In genomic region chr15:67050522-67051087, GRCh38 we compare ENCODE assay signal across 10 cellular contexts. TPM values are rescaled to one million over a fixed set of nuclear protein-coding genes. Genes with fewer than 3 reads are reported as not detected.
A peak's percentile ranks its signal among the peaks of the same experiment; 100 is the strongest.
DNase-seq lines count a peak whose midpoint lies in the region; ATAC-seq and TF ChIP-seq lines count a peak whose summit lies in the region.
"Had no signal": no experiment of that assay in that cellular context is flagged by ENCODE, and none has a peak within 500 bp of the region (broad histone marks: within the 10 kb centered on the region; RNA-seq: fewer than 3 reads in every experiment).

No MANE protein-coding gene starts in this region.

- no peak for TF ChIP-seq POLR2A in gastroesophageal sphincter (IDR thresholded peaks at IDR 0.05)

- no TSS peak for BruUV-seq in PC-9 (replicated peaks; lab: Mats Ljungman, UMichigan)

- H3K9me3 ChIP-seq in DOHH2 (ENCODE audit: control insufficient read depth, insufficient read depth, low read length) (no peaks in the 10 kb centered on the region), PC-9 (ENCODE audit: insufficient read depth, low read depth) (no peaks in the 10 kb centered on the region), gastroesophageal sphincter (no peaks in the 10 kb centered on the region)

- H3K27me3 Mint-ChIP-seq in nephron progenitor cell (ENCODE audit: low read depth, poor library complexity): peaks cover 6% of the 10 kb centered on the region

- H4K20me1 ChIP-seq in DOHH2 (ENCODE audit: control insufficient read depth, insufficient read depth, low read depth, low read length) (no peaks in the 10 kb centered on the region), PC-9 (ENCODE audit: insufficient read depth) (no peaks in the 10 kb centered on the region)

- H3K27ac ChIP-seq in DOHH2 (ENCODE audit: low read depth, low read length) (no peak overlapping the region), PC-9 (peak overlapping the region; percentile 98), gastroesophageal sphincter (peak overlapping the region in 3 of 4 donors; percentile 37 to 76 (median 61))

- H3K4me3 ChIP-seq in DOHH2 (ENCODE audit: low read length): peak overlapping the region; percentile 19; the same call in 1 of the 2 replicates
- no peak overlapping the region for H3K4me3 ChIP-seq in PC-9
- no peak overlapping the region for H3K4me3 ChIP-seq in gastroesophageal sphincter

- no peak for TF ChIP-seq EP300 in gastroesophageal sphincter (IDR thresholded peaks at IDR 0.05)

- no peaks in the 10 kb centered on the region for H3K9me3 Mint-ChIP-seq in stimulated activated effector memory CD8-positive, alpha-beta T cell treated with anti-CD3 and anti-CD28 coated beads, Interleukin-12 subunit alpha, Interleukin-12 subunit beta, amount 100 ng/mL, for 72 hours
- no peaks in the 10 kb centered on the region for H3K9me3 Mint-ChIP-seq in nephron progenitor cell

- DNase-seq in PC-9 (no peak), nephron progenitor cell (no peak), LoVo (ENCODE audit: low spot score) (no peak), NCI-H446 (lab: John Stamatoyannopoulos, UW) (no peak)
- DNase-seq in stimulated activated effector memory CD8-positive, alpha-beta T cell treated with anti-CD3 and anti-CD28 coated beads, Interleukin-12 subunit alpha, Interleukin-12 subunit beta, amount 100 ng/mL, for 72 hours (ENCODE audit: low spot score in 2 of 2): no peak
- DNase-seq in stimulated activated CD4-positive, alpha-beta T cell treated with anti-CD3 and anti-CD28 coated beads, Interleukin-12 subunit alpha, Interleukin-12 subunit beta, amount 100 ng/mL, for 4 hours: no peak
- DNase-seq: central memory CD4-positive, alpha-beta T cell; Karpas-422 had no signal

- WGBS in gastroesophageal sphincter (ENCODE audit: low coverage in 1 of 2), 2 donors: 46 to 49% methylated on average over 2 to 4 of the region's 5 CpGs

- H3K4me1 ChIP-seq in DOHH2 (ENCODE audit: control insufficient read depth, low read length) (peaks cover 35% of the 10 kb centered on the region), PC-9 (replicated peaks; ENCODE audit: insufficient read depth) (peaks cover 44% of the 10 kb centered on the region), gastroesophageal sphincter (peaks cover 5 to 43% (median 24%) of the 10 kb centered on the region in 3 donors)

- H3F3A ChIP-seq in DOHH2 (ENCODE audit: control insufficient read depth, insufficient read depth) (no peaks in the 10 kb centered on the region), PC-9 (ENCODE audit: insufficient read depth, low read depth) (peaks cover 37% of the 10 kb centered on the region)

- H2AFZ ChIP-seq in PC-9: no peak overlapping the region

- H3K4me2 ChIP-seq in DOHH2 (ENCODE audit: low read length): peak overlapping the region; percentile 44
- peak overlapping the region; percentile 56 for H3K4me2 ChIP-seq in PC-9

- peak overlapping the region; percentile 51 for H3K27ac Mint-ChIP-seq in stimulated activated effector memory CD8-positive, alpha-beta T cell treated with anti-CD3 and anti-CD28 coated beads, Interleukin-12 subunit alpha, Interleukin-12 subunit beta, amount 100 ng/mL, for 72 hours
- H3K27ac Mint-ChIP-seq in nephron progenitor cell: no peak overlapping the region

- no peaks in the 10 kb centered on the region for H3K79me2 ChIP-seq in DOHH2 (ENCODE audit: control insufficient read depth, low read length)
- H3K79me2 ChIP-seq in PC-9 (ENCODE audit: low read depth): no peaks in the 10 kb centered on the region

- H3K4me3 Mint-ChIP-seq in stimulated activated effector memory CD8-positive, alpha-beta T cell treated with anti-CD3 and anti-CD28 coated beads, Interleukin-12 subunit alpha, Interleukin-12 subunit beta, amount 100 ng/mL, for 72 hours: no peak overlapping the region
- no peak overlapping the region for H3K4me3 Mint-ChIP-seq in nephron progenitor cell

- peaks cover 4% of the 10 kb centered on the region for H3K36me3 Mint-ChIP-seq in stimulated activated effector memory CD8-positive, alpha-beta T cell treated with anti-CD3 and anti-CD28 coated beads, Interleukin-12 subunit alpha, Interleukin-12 subunit beta, amount 100 ng/mL, for 72 hours
- no peaks in the 10 kb centered on the region for H3K36me3 Mint-ChIP-seq in nephron progenitor cell (ENCODE audit: low read depth)

- H3K9me2 ChIP-seq in DOHH2 (replicated peaks; ENCODE audit: control insufficient read depth, low read length): no peaks in the 10 kb centered on the region
- no peaks in the 10 kb centered on the region for H3K9me2 ChIP-seq in PC-9 (ENCODE audit: insufficient read depth)

- H3K27me3 ChIP-seq in DOHH2 (ENCODE audit: control insufficient read depth, low read length) (no peaks in the 10 kb centered on the region), PC-9 (ENCODE audit: insufficient read depth, low read depth) (no peaks in the 10 kb centered on the region), gastroesophageal sphincter (no peaks in the 10 kb centered on the region)

- POLR2A ChIA-PET in PC-9 (lab: Charles Lee; ENCODE audit: unreplicated experiment): interaction anchor here (1.1 kb wide), 2 partner anchors 8 to 98 kb away, joined by 5 to 7 read pairs; no protein-coding TSS in a partner anchor

- no peak for TF ChIP-seq CTCF in DOHH2 (IDR thresholded peaks at IDR 0.05; ENCODE audit: low read depth, low read length, poor library complexity, severe bottlenecking)
- no peak for TF ChIP-seq CTCF in PC-9 (conservative IDR thresholded peaks at IDR 0.05)
- no peak for TF ChIP-seq CTCF in gastroesophageal sphincter (IDR thresholded peaks at IDR 0.05)
- TF ChIP-seq CTCF in nephron progenitor cell (IDR thresholded peaks at IDR 0.05): no peak

- peaks cover 30% of the 10 kb centered on the region for H3K4me1 Mint-ChIP-seq in stimulated activated effector memory CD8-positive, alpha-beta T cell treated with anti-CD3 and anti-CD28 coated beads, Interleukin-12 subunit alpha, Interleukin-12 subunit beta, amount 100 ng/mL, for 72 hours
- peaks cover 42% of the 10 kb centered on the region for H3K4me1 Mint-ChIP-seq in nephron progenitor cell

- CTCF ChIA-PET in PC-9 (lab: Charles Lee): interaction anchor here (1.0 kb wide), 1 partner anchor 55 kb away, joined by 3 read pairs; no protein-coding TSS in a partner anchor

- intact Hi-C loops in PC-9 (cut with micrococcal nuclease; ENCODE audit: unreplicated experiment): no loop called here

- H3K36me3 ChIP-seq in DOHH2 (ENCODE audit: control insufficient read depth, low read length) (no peaks in the 10 kb centered on the region), PC-9 (ENCODE audit: low read depth) (no peaks in the 10 kb centered on the region), gastroesophageal sphincter (no peaks in the 10 kb centered on the region)

- ATAC-seq in gastroesophageal sphincter: no peak
- no peak for ATAC-seq in stimulated activated effector memory CD8-positive, alpha-beta T cell treated with anti-CD3 and anti-CD28 coated beads, Interleukin-12 subunit alpha, Interleukin-12 subunit beta, amount 100 ng/mL, for 72 hours

RNA-seq across cellular contexts. Expression of gene SMAD3, which starts 14.8 kb away (rescaled TPM):
- total RNA-seq in PC-9 (2021) (99.5 and 109 TPM in 2 replicates), gastroesophageal sphincter (10 to 100 TPM; 19.8 to 30.6 (median 25.9) TPM)
